Comparison of ENCODE assay signal across 2 cellular contexts in genomic region chr17:73612074-73612473, GRCh38.
TF ChIP-seq lines count a peak whose summit lies in the region.

No MANE protein-coding gene starts in this region.

TF ChIP-seq in GM23338, 12 proteins besides CTCF, POLR2A, EP300 and RAD21:
- TF ChIP-seq ZNF331 (CRISPR knock-in tag; IDR thresholded peaks at IDR 0.05; ENCODE audit: low read depth), result no peak
- TF ChIP-seq EZH2phosphoT487 (IDR thresholded peaks at IDR 0.05; ENCODE audit: unreplicated experiment), result no peak
- no peak for TF ChIP-seq ZNF462 (CRISPR knock-in tag; IDR thresholded peaks at IDR 0.05)
- no peak for TF ChIP-seq EZH2 (IDR thresholded peaks at IDR 0.05; ENCODE audit: low read depth, unreplicated experiment)
- TF ChIP-seq, protein P1, sequence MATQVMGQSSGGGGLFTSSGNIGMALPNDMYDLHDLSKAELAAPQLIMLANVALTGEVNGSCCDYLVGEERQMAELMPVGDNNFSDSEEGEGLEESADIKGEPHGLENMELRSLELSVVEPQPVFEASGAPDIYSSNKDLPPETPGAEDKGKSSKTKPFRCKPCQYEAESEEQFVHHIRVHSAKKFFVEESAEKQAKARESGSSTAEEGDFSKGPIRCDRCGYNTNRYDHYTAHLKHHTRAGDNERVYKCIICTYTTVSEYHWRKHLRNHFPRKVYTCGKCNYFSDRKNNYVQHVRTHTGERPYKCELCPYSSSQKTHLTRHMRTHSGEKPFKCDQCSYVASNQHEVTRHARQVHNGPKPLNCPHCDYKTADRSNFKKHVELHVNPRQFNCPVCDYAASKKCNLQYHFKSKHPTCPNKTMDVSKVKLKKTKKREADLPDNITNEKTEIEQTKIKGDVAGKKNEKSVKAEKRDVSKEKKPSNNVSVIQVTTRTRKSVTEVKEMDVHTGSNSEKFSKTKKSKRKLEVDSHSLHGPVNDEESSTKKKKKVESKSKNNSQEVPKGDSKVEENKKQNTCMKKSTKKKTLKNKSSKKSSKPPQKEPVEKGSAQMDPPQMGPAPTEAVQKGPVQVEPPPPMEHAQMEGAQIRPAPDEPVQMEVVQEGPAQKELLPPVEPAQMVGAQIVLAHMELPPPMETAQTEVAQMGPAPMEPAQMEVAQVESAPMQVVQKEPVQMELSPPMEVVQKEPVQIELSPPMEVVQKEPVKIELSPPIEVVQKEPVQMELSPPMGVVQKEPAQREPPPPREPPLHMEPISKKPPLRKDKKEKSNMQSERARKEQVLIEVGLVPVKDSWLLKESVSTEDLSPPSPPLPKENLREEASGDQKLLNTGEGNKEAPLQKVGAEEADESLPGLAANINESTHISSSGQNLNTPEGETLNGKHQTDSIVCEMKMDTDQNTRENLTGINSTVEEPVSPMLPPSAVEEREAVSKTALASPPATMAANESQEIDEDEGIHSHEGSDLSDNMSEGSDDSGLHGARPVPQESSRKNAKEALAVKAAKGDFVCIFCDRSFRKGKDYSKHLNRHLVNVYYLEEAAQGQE (IDR thresholded peaks at IDR 0.05; ENCODE audit: unreplicated experiment), result no peak
- TF ChIP-seq, protein P2, sequence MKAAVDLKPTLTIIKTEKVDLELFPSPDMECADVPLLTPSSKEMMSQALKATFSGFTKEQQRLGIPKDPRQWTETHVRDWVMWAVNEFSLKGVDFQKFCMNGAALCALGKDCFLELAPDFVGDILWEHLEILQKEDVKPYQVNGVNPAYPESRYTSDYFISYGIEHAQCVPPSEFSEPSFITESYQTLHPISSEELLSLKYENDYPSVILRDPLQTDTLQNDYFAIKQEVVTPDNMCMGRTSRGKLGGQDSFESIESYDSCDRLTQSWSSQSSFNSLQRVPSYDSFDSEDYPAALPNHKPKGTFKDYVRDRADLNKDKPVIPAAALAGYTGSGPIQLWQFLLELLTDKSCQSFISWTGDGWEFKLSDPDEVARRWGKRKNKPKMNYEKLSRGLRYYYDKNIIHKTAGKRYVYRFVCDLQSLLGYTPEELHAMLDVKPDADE (IDR thresholded peaks at IDR 0.05), result no peak
- no peak for TF ChIP-seq ZNF114 (CRISPR knock-in tag; IDR thresholded peaks at IDR 0.05)
- TF ChIP-seq NANOG (IDR thresholded peaks at IDR 0.05; ENCODE audit: borderline replicate concordance), result no peak
- TF ChIP-seq POLR2AphosphoS5 (IDR thresholded peaks at IDR 0.05; ENCODE audit: low read depth), result no peak
- no peak for TF ChIP-seq JUNB (IDR thresholded peaks at IDR 0.05; ENCODE audit: unreplicated experiment)
- no peak for TF ChIP-seq CREB1 (CRISPR knock-in tag; IDR thresholded peaks at IDR 0.05; ENCODE audit: low read depth)
- no peak for TF ChIP-seq STAT1 (IDR thresholded peaks at IDR 0.05; ENCODE audit: unreplicated experiment)
TF ChIP-seq in GM23338: peak in this region for 0.

TF ChIP-seq in neural cell, 6 proteins besides CTCF, POLR2A, EP300 and RAD21:
- no peak for TF ChIP-seq SMC3 (conservative IDR thresholded peaks at IDR 0.05; ENCODE audit: poor library complexity)
- no peak for TF ChIP-seq POLR2AphosphoS5 (IDR thresholded peaks at IDR 0.05)
- TF ChIP-seq TAF1 (IDR thresholded peaks at IDR 0.05; ENCODE audit: low read depth), result no peak
- TF ChIP-seq EZH2 (IDR thresholded peaks at IDR 0.05; ENCODE audit: borderline replicate concordance, insufficient read depth, low read length, poor library complexity, severe bottlenecking), result no peak
- TF ChIP-seq, protein P1 (IDR thresholded peaks at IDR 0.05; ENCODE audit: borderline replicate concordance), result no peak
